ENCODE assay signal across 9 cellular contexts in genomic region chr5:173329370-173330150, GRCh38. TPM values are rescaled to one million over a fixed set of nuclear protein-coding genes. Genes with fewer than 3 reads are reported as not detected.
DNase-seq lines count a peak whose midpoint lies in the region; ATAC-seq and TF ChIP-seq lines count a peak whose summit lies in the region.
"Had no signal": no experiment of that assay in that cellular context is flagged by ENCODE, and none has a peak within 500 bp of the region (broad histone marks: within the 10 kb centered on the region; RNA-seq: fewer than 3 reads in every experiment).

No MANE protein-coding gene starts in this region.

- H3K36me3 Mint-ChIP-seq in activated naive CD8-positive, alpha-beta T cell: no peaks in the 10 kb centered on the region

- H3K27me3 Mint-ChIP-seq in activated naive CD8-positive, alpha-beta T cell: peaks cover 46% of the 10 kb centered on the region

- DNase-seq in BE2C (peak; percentile 64), Kasumi-1 (lab: John Stamatoyannopoulos, UW) (peak; percentile 42 to 61), kidney epithelial cell (ENCODE audit: low read depth) (no peak), posterior vena cava (ENCODE audit: low spot score) (no peak), NCI-H82 treated with DMSO at 0.1 percent for 48 hours (lab: John Stamatoyannopoulos, UW; ENCODE audit: unreplicated experiment) (no peak)

- TF ChIP-seq CTCF in BE2C (IDR thresholded peaks at IDR 0.05; ENCODE audit: low read depth, low read length): peak; percentile 30
- TF ChIP-seq CTCF in kidney epithelial cell (IDR thresholded peaks at IDR 0.05; ENCODE audit: insufficient read depth, low read length, poor library complexity, severe bottlenecking): no peak

- intact Hi-C loops in posterior vena cava (cut with DNase I): loop anchor here (2.0 to 10.0 kb wide), 3 partner anchors 33 to 245 kb away; no protein-coding TSS in a partner anchor

- H3K4me3 ChIP-seq in BE2C (ENCODE audit: low read depth, low read length): peak overlapping the region; percentile 76
- peak overlapping the region; percentile 34 for H3K4me3 ChIP-seq in kidney epithelial cell (ENCODE audit: low read depth, low read length)
- peak overlapping the region; percentile 73 to 76 for H3K4me3 ChIP-seq in stomach smooth muscle (ENCODE audit: low read length in 2 of 2)

- H3K9me3 ChIP-seq in BE2C (no peaks in the 10 kb centered on the region), stomach smooth muscle (ENCODE audit: control insufficient read depth in 2 of 2, low read length in 2 of 2) (no peaks in the 10 kb centered on the region)

- H3K27ac ChIP-seq in stomach smooth muscle (ENCODE audit: low read length): no peak overlapping the region

- H3K36me3 ChIP-seq in BE2C (peaks cover 8% of the 10 kb centered on the region), kidney epithelial cell (ENCODE audit: control insufficient read depth, insufficient read depth, low read length) (no peaks in the 10 kb centered on the region), stomach smooth muscle (ENCODE audit: control insufficient read depth in 2 of 2, insufficient read depth in 2 of 2, low read length in 2 of 2) (no peaks in the 10 kb centered on the region)

- H3K4me3 Mint-ChIP-seq in activated naive CD8-positive, alpha-beta T cell: peak overlapping the region; percentile 88

- ATAC-seq in GM19351 (IDR thresholded peaks at IDR 0.05; ENCODE audit: unreplicated experiment): peak; percentile 40

- H3K27me3 ChIP-seq in BE2C (peaks cover 22% of the 10 kb centered on the region), kidney epithelial cell (ENCODE audit: control insufficient read depth, insufficient read depth, low read length) (peaks cover 3% of the 10 kb centered on the region), stomach smooth muscle (ENCODE audit: control insufficient read depth in 1 of 2, insufficient read depth in 2 of 2, low read length in 2 of 2) (peaks cover 8 to 13% of the 10 kb centered on the region in 2 donors)

- H3K27ac Mint-ChIP-seq in activated naive CD8-positive, alpha-beta T cell: peak overlapping the region; percentile 28
- H3K27ac Mint-ChIP-seq: IgD-negative memory B cell had no signal

- H3K4me1 ChIP-seq in BE2C: peaks cover 14% of the 10 kb centered on the region
- H3K4me1 ChIP-seq in stomach smooth muscle (ENCODE audit: control insufficient read depth, insufficient read depth, low read length): peaks cover 36% of the 10 kb centered on the region

- peaks cover 34% of the 10 kb centered on the region for H3K4me1 Mint-ChIP-seq in activated naive CD8-positive, alpha-beta T cell (ENCODE audit: low read depth)

- no peaks in the 10 kb centered on the region for H3K9me3 Mint-ChIP-seq in activated naive CD8-positive, alpha-beta T cell (ENCODE audit: low read depth)

- peak overlapping the region in 1 of 2 donors; percentile 63 for H3K9ac ChIP-seq in stomach smooth muscle (ENCODE audit: low read length in 2 of 2)

RNA-seq across cellular contexts. Expression of gene STC2, which starts 1.3 kb away (rescaled TPM):
- polyA plus RNA-seq in BE2C (2012; ENCODE audit: insufficient read depth, insufficient read length, low read depth): 230 TPM
- total RNA-seq in kidney epithelial cell: 136 and 219 TPM in 2 replicates
- 10 to 100 TPM in 1 of 2 donors, 1 to 10 TPM in 1; 4.2 to 16.6 TPM for total RNA-seq in posterior vena cava
- polyA plus RNA-seq: IgD-negative memory B cell had no signal

Comparison
In these comparisons a context has a peak if more than half of its experiments do, and no peak if none do; other contexts are left out.
1. DNase-seq: peak in BE2C (single experiment) and Kasumi-1 (2 of 2); none in kidney epithelial cell (single experiment), posterior vena cava (single experiment) and NCI-H82 treated with DMSO at 0.1 percent for 48 hours (single experiment).
2. Peak in every context shown above with its lines, with median percentiles within 50 percentile points of each other: H3K4me3 ChIP-seq.